Comparison of ENCODE assay signal across 6 cellular contexts in the genomic region with DNA sequence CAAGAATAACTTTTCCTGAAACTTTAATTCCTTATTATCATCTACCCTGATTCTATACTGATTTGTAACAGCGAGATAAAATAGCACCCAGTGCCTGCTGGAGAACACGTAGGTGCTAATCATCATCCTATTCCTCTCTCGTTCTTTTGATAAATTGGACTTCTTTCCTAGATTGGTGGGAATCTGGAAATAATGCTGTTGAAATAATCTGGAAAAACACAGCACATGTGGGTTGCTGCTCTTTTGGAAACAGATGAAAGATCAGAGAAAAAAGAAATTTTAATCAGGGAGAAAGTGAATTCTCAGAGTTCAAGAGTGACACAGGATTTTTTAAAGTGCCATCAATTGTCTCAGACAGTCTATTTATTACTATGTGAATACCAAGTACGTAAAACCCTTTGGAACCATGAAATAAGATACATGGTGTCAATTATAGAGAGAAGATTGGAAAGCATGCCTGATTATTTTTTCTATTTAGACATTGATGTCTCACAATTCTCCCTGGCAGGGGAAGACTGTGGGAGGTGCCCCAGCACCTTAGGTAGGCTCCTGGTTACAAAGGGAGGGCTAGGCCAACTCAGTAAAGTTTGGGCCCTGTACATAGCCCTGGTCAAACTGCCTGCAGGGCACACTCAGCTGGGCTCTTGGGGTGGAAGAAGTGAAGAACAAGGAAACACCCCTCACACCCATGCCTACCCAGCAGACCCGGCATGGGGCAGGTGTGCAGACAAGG.
"Had no signal": no experiment of that assay in that cellular context is flagged by ENCODE, and none has a peak within 500 bp of the region (broad histone marks: within the 10 kb centered on the region; RNA-seq: fewer than 3 reads in every experiment).

No MANE protein-coding gene starts in this region.

- H3K4me3 ChIP-seq: GM23248 had no signal

- DNase-seq: GM23248, GOT3, H7, HCEC 1CT, KBM-7 had no signal

- H3K9ac ChIP-seq: GM23248 had no signal

- H3K4me1 Mint-ChIP-seq: IgD-negative memory B cell had no signal

- H3K27ac Mint-ChIP-seq: IgD-negative memory B cell had no signal

- H2AFZ ChIP-seq: GM23248 had no signal

- H3K27ac ChIP-seq: GM23248 had no signal

- H3K4me3 Mint-ChIP-seq: IgD-negative memory B cell had no signal
